In genomic region chr2:85604133-85604444, GRCh38 we compare ENCODE assay signal across 8 cellular contexts. TPM values are rescaled to one million over a fixed set of nuclear protein-coding genes. Genes with fewer than 3 reads are reported as not detected.
DNase-seq lines count a peak whose midpoint lies in the region; ATAC-seq and TF ChIP-seq lines count a peak whose summit lies in the region.
"Not testable (repeated sequence)": the region's sequence is repeated elsewhere in the genome, so short reads cannot be mapped to it uniquely, and the experiment has no call there.

No MANE protein-coding gene starts in this region.

- H3K4me1 Mint-ChIP-seq in Calu3 (ENCODE audit: low read depth, unreplicated experiment), result not testable (repeated sequence)
- peaks cover 48% of the 10 kb centered on the region for H3K4me1 Mint-ChIP-seq in activated CD8-positive, alpha-beta T cell treated with anti-CD3 and anti-CD28 coated beads for 36 hours (ENCODE audit: low read depth)
- H3K4me1 Mint-ChIP-seq in type B pancreatic cell (ENCODE audit: unreplicated experiment), result peaks cover 25% of the 10 kb centered on the region

- POLR2A ChIA-PET in activated CD8-positive, alpha-beta T cell treated with anti-CD3 and anti-CD28 coated beads for 36 hours (lab: Charles Lee), result interaction anchor here (1.1 to 6.1 kb wide), 6 partner anchors 7 to 54 kb away, joined by 3 to 34 read pairs (median 8); partner anchors contain the start of genes C2orf68, RNF181 and USP39

- H3K27ac Mint-ChIP-seq in Calu3 (ENCODE audit: unreplicated experiment) (peak overlapping the region; percentile 56), type B pancreatic cell (peak overlapping the region; percentile 48)
- not testable (repeated sequence) for H3K27ac Mint-ChIP-seq in activated CD8-positive, alpha-beta T cell treated with anti-CD3 and anti-CD28 coated beads for 36 hours

- TF ChIP-seq POLR2A in NB4 (IDR thresholded peaks at IDR 0.05; ENCODE audit: extremely low read depth, insufficient read length); breast epithelium (IDR thresholded peaks at IDR 0.05): not testable (repeated sequence)

- H3K27me3 Mint-ChIP-seq in Calu3 (ENCODE audit: unreplicated experiment); activated CD8-positive, alpha-beta T cell treated with anti-CD3 and anti-CD28 coated beads for 36 hours; type B pancreatic cell: not testable (repeated sequence)

- H3K27ac ChIP-seq in breast epithelium, result peak overlapping the region; percentile 86 to 89
- H3K27ac ChIP-seq in mucosa of rectum (ENCODE audit: low read depth in 2 of 2, low read length in 2 of 2); rectal smooth muscle tissue (ENCODE audit: low read depth, low read length): not testable (repeated sequence)

- H3K9me3 Mint-ChIP-seq in Calu3 (ENCODE audit: low read depth, unreplicated experiment); activated CD8-positive, alpha-beta T cell treated with anti-CD3 and anti-CD28 coated beads for 36 hours; type B pancreatic cell: not testable (repeated sequence)

- DNase-seq in Calu3; NB4 (ENCODE audit: low read depth); activated CD8-positive, alpha-beta T cell treated with anti-CD3 and anti-CD28 coated beads for 36 hours; breast epithelium (ENCODE audit: low spot score in 2 of 2); fibroblast of villous mesenchyme (ENCODE audit: low read depth); type B pancreatic cell (ENCODE audit: extremely low spot score, unreplicated experiment): not testable (repeated sequence)

- peak overlapping the region; percentile 92 for H3K4me3 Mint-ChIP-seq in Calu3 (ENCODE audit: low read depth, unreplicated experiment)
- H3K4me3 Mint-ChIP-seq in activated CD8-positive, alpha-beta T cell treated with anti-CD3 and anti-CD28 coated beads for 36 hours, result peak overlapping the region; percentile 83
- peak overlapping the region; percentile 90 for H3K4me3 Mint-ChIP-seq in type B pancreatic cell

- intact Hi-C loops in Calu3 (cut with micrococcal nuclease; ENCODE audit: unreplicated experiment); activated CD8-positive, alpha-beta T cell treated with anti-CD3 and anti-CD28 coated beads for 36 hours (cut with micrococcal nuclease); breast epithelium (cut with DNase I; ENCODE audit: low total_unique reads): not testable (repeated sequence)

- H3K27me3 ChIP-seq in breast epithelium; mucosa of rectum (ENCODE audit: control insufficient read depth in 2 of 2, insufficient read depth in 2 of 2, low read length in 2 of 2); rectal smooth muscle tissue (ENCODE audit: control insufficient read depth, insufficient read depth, low read length): not testable (repeated sequence)

- H3K4me3 ChIP-seq in NB4 (ENCODE audit: low read depth, low read length), result peak overlapping the region; percentile 93
- H3K4me3 ChIP-seq in breast epithelium, result peak overlapping the region; percentile 71 to 86 (median 75)
- H3K4me3 ChIP-seq in fibroblast of villous mesenchyme (ENCODE audit: low read depth, low read length), result peak overlapping the region; percentile 97
- peak overlapping the region; percentile 9 to 50 for H3K4me3 ChIP-seq in mucosa of rectum (ENCODE audit: low read length in 2 of 2)
- peak overlapping the region; percentile 17 for H3K4me3 ChIP-seq in rectal smooth muscle tissue (ENCODE audit: low read length)

- ATAC-seq in activated CD8-positive, alpha-beta T cell treated with anti-CD3 and anti-CD28 coated beads for 36 hours, result not testable (repeated sequence)

- peak overlapping the region in 1 of 2 donors; percentile 8 for H3K9ac ChIP-seq in mucosa of rectum (ENCODE audit: low read depth in 1 of 2, low read length in 2 of 2)
- not testable (repeated sequence) for H3K9ac ChIP-seq in rectal smooth muscle tissue (ENCODE audit: low read length)

- not testable (repeated sequence) for TF ChIP-seq CTCF in Calu3 (IDR thresholded peaks at IDR 0.05; ENCODE audit: unreplicated experiment); NB4 (IDR thresholded peaks at IDR 0.05; ENCODE audit: low read depth, low read length); activated CD8-positive, alpha-beta T cell treated with anti-CD3 and anti-CD28 coated beads for 36 hours (IDR thresholded peaks at IDR 0.05); breast epithelium (IDR thresholded peaks at IDR 0.05); fibroblast of villous mesenchyme (IDR thresholded peaks at IDR 0.05; ENCODE audit: insufficient read depth, low read depth, low read length); type B pancreatic cell (conservative IDR thresholded peaks at IDR 0.05)

- H3K36me3 ChIP-seq in breast epithelium; rectal smooth muscle tissue (ENCODE audit: control insufficient read depth, insufficient read depth, low read length): not testable (repeated sequence)
- H3K36me3 ChIP-seq in mucosa of rectum (ENCODE audit: control insufficient read depth in 2 of 2, insufficient read depth in 2 of 2, low read length in 2 of 2), result peaks cover 20 to 38% of the 10 kb centered on the region in 2 donors

- CTCF ChIA-PET in Calu3 (lab: Charles Lee), result interaction anchor here (1.8 kb wide), 1 partner anchor 9 kb away, joined by 6 read pairs; the partner anchor contains the start of gene RNF181
- CTCF ChIA-PET in activated CD8-positive, alpha-beta T cell treated with anti-CD3 and anti-CD28 coated beads for 36 hours (lab: Charles Lee), result interaction anchor here (0.6 to 2.3 kb wide), 4 partner anchors 12 to 184 kb away, joined by 3 to 10 read pairs (median 6); partner anchors contain the start of gene USP39

- not testable (repeated sequence) for H3K9me3 ChIP-seq in breast epithelium; mucosa of rectum (ENCODE audit: control insufficient read depth in 2 of 2, low read length in 2 of 2)

- BruUV-seq in Calu3 (replicated peaks; lab: Mats Ljungman, UMichigan), result not testable (repeated sequence)

- H3K36me3 Mint-ChIP-seq in Calu3 (ENCODE audit: insufficient read depth, unreplicated experiment), result peaks cover 65% of the 10 kb centered on the region
- not testable (repeated sequence) for H3K36me3 Mint-ChIP-seq in activated CD8-positive, alpha-beta T cell treated with anti-CD3 and anti-CD28 coated beads for 36 hours (ENCODE audit: low read depth); type B pancreatic cell

- H3K4me1 ChIP-seq in breast epithelium (peaks cover 9 to 37% of the 10 kb centered on the region in 2 donors), mucosa of rectum (ENCODE audit: control insufficient read depth in 2 of 2, insufficient read depth in 2 of 2, low read length in 2 of 2) (peaks cover 15 to 25% of the 10 kb centered on the region in 2 donors), rectal smooth muscle tissue (ENCODE audit: control insufficient read depth, insufficient read depth, low read length) (peaks cover 11% of the 10 kb centered on the region)

RNA-seq across cellular contexts. Expression of gene TMEM150A, which starts 1.6 kb away (rescaled TPM):
- total RNA-seq in Calu3 (2022) (12.1 and 13.3 TPM in 2 replicates), breast epithelium (10 to 100 TPM; 20.8 to 40.0 (median 22.6) TPM), fibroblast of villous mesenchyme (8.6 and 10.6 TPM in 2 replicates), type B pancreatic cell (ENCODE audit: low replicate concordance) (16.7 and 19.8 TPM in 2 replicates)
- 1 to 10 TPM; 1.0 to 1.2 TPM for total RNA-seq in activated CD8-positive, alpha-beta T cell treated with anti-CD3 and anti-CD28 coated beads for 36 hours

RNA-seq across cellular contexts. Expression of gene C2orf68, which starts 7.8 kb away (rescaled TPM):
- total RNA-seq in Calu3 (2022) (39.2 and 40.4 TPM in 2 replicates), breast epithelium (10 to 100 TPM; 13.9 to 26.6 (median 16.1) TPM), fibroblast of villous mesenchyme (16.4 and 26.8 TPM in 2 replicates), type B pancreatic cell (ENCODE audit: low replicate concordance) (58.8 and 66.6 TPM in 2 replicates)
- total RNA-seq in activated CD8-positive, alpha-beta T cell treated with anti-CD3 and anti-CD28 coated beads for 36 hours, result 10 to 100 TPM; 25.4 to 29.1 TPM

RNA-seq across cellular contexts. Expression of gene RNF181, which starts 8.5 kb away (rescaled TPM):
- total RNA-seq in Calu3 (2022), result 101 and 102 TPM in 2 replicates
- total RNA-seq in activated CD8-positive, alpha-beta T cell treated with anti-CD3 and anti-CD28 coated beads for 36 hours, result 100 to 1,000 TPM; 112 to 117 TPM
- 100 to 1,000 TPM; 131 to 243 (median 161) TPM for total RNA-seq in breast epithelium
- total RNA-seq in fibroblast of villous mesenchyme, result 130 and 221 TPM in 2 replicates
- total RNA-seq in type B pancreatic cell (ENCODE audit: low replicate concordance), result 70.2 and 78.8 TPM in 2 replicates

RNA-seq across cellular contexts. Expression of gene USP39, which starts 11.9 kb away (rescaled TPM):
- total RNA-seq in Calu3 (2022), result 58.4 and 62.6 TPM in 2 replicates
- 10 to 100 TPM; 86.0 to 86.8 TPM for total RNA-seq in activated CD8-positive, alpha-beta T cell treated with anti-CD3 and anti-CD28 coated beads for 36 hours
- total RNA-seq in breast epithelium, result 10 to 100 TPM; 53.6 to 71.7 (median 68.5) TPM
- total RNA-seq in fibroblast of villous mesenchyme, result 39.6 and 41.9 TPM in 2 replicates
- 43.3 and 62.5 TPM in 2 replicates for total RNA-seq in type B pancreatic cell (ENCODE audit: low replicate concordance)

RNA-seq across cellular contexts. Expression of gene VAMP5, which starts 19.9 kb away (rescaled TPM):
- total RNA-seq in Calu3 (2022) (10.0 and 10.1 TPM in 2 replicates), breast epithelium (10 to 100 TPM; 33.8 to 92.0 (median 50.8) TPM), fibroblast of villous mesenchyme (18.1 and 22.9 TPM in 2 replicates), type B pancreatic cell (ENCODE audit: low replicate concordance) (3.4 and 4.4 TPM in 2 replicates)
- 10 to 100 TPM; 28.0 to 29.4 TPM for total RNA-seq in activated CD8-positive, alpha-beta T cell treated with anti-CD3 and anti-CD28 coated beads for 36 hours

Comparison
In these comparisons a context has a peak if more than half of its experiments do, and no peak if none do; other contexts are left out.
1. H3K4me3 ChIP-seq: peak in every context shown above with its lines; median percentile 97 in fibroblast of villous mesenchyme; 93 in NB4; 75 in breast epithelium; 30 in mucosa of rectum; 17 in rectal smooth muscle tissue.